ENCODE assay signal across 25 cellular contexts in genomic region chr11:45881708-45882368, GRCh38. TPM values are rescaled to one million over a fixed set of nuclear protein-coding genes. Genes with fewer than 3 reads are reported as not detected.
A peak's percentile ranks its signal among the peaks of the same experiment; 100 is the strongest.
DNase-seq lines count a peak whose midpoint lies in the region; ATAC-seq, FAIRE-seq and TF ChIP-seq lines count a peak whose summit lies in the region.
"Had no signal": no experiment of that assay in that cellular context is flagged by ENCODE, and none has a peak within 500 bp of the region (broad histone marks: within the 10 kb centered on the region; RNA-seq: fewer than 3 reads in every experiment).

No MANE protein-coding gene starts in this region.

- no peak for TF ChIP-seq RAD21 in K562 (CRISPR knock-in tag; conservative IDR thresholded peaks at IDR 0.05 in 1 of 2, IDR thresholded peaks at IDR 0.05 in 1 of 2)

- no peaks in the 10 kb centered on the region for H3K9me1 ChIP-seq in K562 (ENCODE audit: control insufficient read depth, insufficient read depth, low read length)

- H3K27ac Mint-ChIP-seq in nephron = no peak overlapping the region
- H3K27ac Mint-ChIP-seq: activated naive CD8-positive, alpha-beta T cell; naive thymus-derived CD8-positive, alpha-beta T cell; stimulated activated naive CD8-positive, alpha-beta T cell treated with anti-CD3 and anti-CD28 coated beads, Interleukin-15, Interleukin-2, amounts not matched to agents 100 ng/mL and 50 ng/mL, for 24 hours had no signal

- CTCF ChIA-PET in K562 (lab: Yijun Ruan, JAX; ENCODE audit: low intra/inter-chr PET ratio) = no interaction called here

- intact Hi-C loops in K562 (cut with micrococcal nuclease) = no loop called here

- no peak overlapping the region for H3K9ac ChIP-seq in K562 (ENCODE audit: insufficient read depth in 1 of 2, low read depth in 2 of 2, low read length in 2 of 2)
- H3K9ac ChIP-seq: BLaER1 had no signal

- no peak for TF ChIP-seq POLR2A in K562 (conservative IDR thresholded peaks at IDR 0.05)

- no peaks in the 10 kb centered on the region for H3K9me3 Mint-ChIP-seq in nephron
- H3K9me3 Mint-ChIP-seq: naive thymus-derived CD8-positive, alpha-beta T cell; stimulated activated naive CD8-positive, alpha-beta T cell treated with anti-CD3 and anti-CD28 coated beads, Interleukin-15, Interleukin-2, amounts not matched to agents 100 ng/mL and 50 ng/mL, for 24 hours had no signal

- TF ChIP-seq CTCF in K562 (IDR thresholded peaks at IDR 0.05 in 2 of 3, conservative IDR thresholded peaks at IDR 0.05 in 1 of 3; ENCODE audit: insufficient read depth in 2 of 3, low read depth in 1 of 3, low read length in 3 of 3) (no peak), nephron (IDR thresholded peaks at IDR 0.05; ENCODE audit: unreplicated experiment in 3 of 3) (no peak)

- POLR2A ChIA-PET in K562 (lab: Yijun Ruan, JAX) = interaction anchor here (0.8 to 1.1 kb wide), 2 partner anchors 11 to 19 kb away, joined by 3 to 4 read pairs; no protein-coding TSS in a partner anchor

- in situ Hi-C loops in K562 (cut with MboI) = no loop called here

- no peak overlapping the region for H3K4me3 ChIP-seq in K562
- H3K4me3 ChIP-seq: BLaER1, transverse colon had no signal

- peaks cover 22 to 26% of the 10 kb centered on the region in 2 experiments for H3K4me1 ChIP-seq in K562 (replicated peaks in 1 of 2; ENCODE audit: control insufficient read depth in 2 of 2, insufficient read depth in 2 of 2, low read length in 2 of 2)
- H3K4me1 ChIP-seq: foreskin keratinocyte had no signal

- 80% methylated on average over 6 of the region's 6 CpGs for WGBS in K562 (ENCODE audit: insufficient coverage, low coverage, missing lambda C conversion rate)

- H3K27me3 Mint-ChIP-seq in nephron (ENCODE audit: low read depth) = peaks cover 20% of the 10 kb centered on the region
- H3K27me3 Mint-ChIP-seq: stimulated activated naive CD8-positive, alpha-beta T cell treated with anti-CD3 and anti-CD28 coated beads, Interleukin-15, Interleukin-2, amounts not matched to agents 100 ng/mL and 50 ng/mL, for 24 hours had no signal

- peak overlapping the region in 2 of 3 experiments; percentile 15 to 34 for H3K4me3 Mint-ChIP-seq in nephron
- H3K4me3 Mint-ChIP-seq: activated naive CD8-positive, alpha-beta T cell; naive thymus-derived CD8-positive, alpha-beta T cell; stimulated activated naive CD8-positive, alpha-beta T cell treated with anti-CD3 and anti-CD28 coated beads, Interleukin-15, Interleukin-2, amounts not matched to agents 100 ng/mL and 50 ng/mL, for 24 hours had no signal

- no peak for ATAC-seq in K562
- ATAC-seq: foreskin keratinocyte; naive thymus-derived CD8-positive, alpha-beta T cell; PC-3 had no signal

- no peaks in the 10 kb centered on the region for H3K9me3 ChIP-seq in K562 (replicated peaks; ENCODE audit: control insufficient read depth, insufficient read depth, low read depth, low read length)
- H3K9me3 ChIP-seq: BLaER1, transverse colon had no signal

- peaks cover 23% of the 10 kb centered on the region for H4K20me1 ChIP-seq in K562 (replicated peaks; ENCODE audit: control insufficient read depth, insufficient read depth, low read length)

- H3K79me2 ChIP-seq in K562 (ENCODE audit: control insufficient read depth, insufficient read depth, low read length) = no peaks in the 10 kb centered on the region

- peaks cover 17% of the 10 kb centered on the region for H3K4me1 Mint-ChIP-seq in nephron

- TF ChIP-seq EP300 in K562 (IDR thresholded peaks at IDR 0.05; ENCODE audit: low read length) = no peak

- peaks cover 36% of the 10 kb centered on the region; the same call in 2 of the 3 replicates for H3K36me3 ChIP-seq in K562 (ENCODE audit: control insufficient read depth, insufficient read depth, low read length)

- DNase-seq in DMS79 treated with DMSO at 0.1 percent for 48 hours (lab: John Stamatoyannopoulos, UW) (peak; percentile 17), DMS79 (lab: John Stamatoyannopoulos, UW) (no peak), NCI-H1105 treated with DMSO at 0.1 percent for 48 hours (lab: John Stamatoyannopoulos, UW) (peak; percentile 66), K562 (ENCODE audit: extremely low read depth in 1 of 4, low spot score in 3 of 4) (no peak), NCI-H187 treated with DMSO at 0.1 percent for 48 hours (lab: John Stamatoyannopoulos, UW) (no peak), NCI-H1417 treated with DMSO at 0.1 percent for 48 hours (lab: John Stamatoyannopoulos, UW) (no peak), MV-4-11 (lab: John Stamatoyannopoulos, UW) (no peak)
- DNase-seq: 8988T; activated CD8-positive, alpha-beta memory T cell treated with anti-CD3 and anti-CD28 coated beads for 24 hours; cortex of kidney; foreskin keratinocyte; islet precursor cell; naive thymus-derived CD8-positive, alpha-beta T cell; NCI-H2029; NCI-H526 treated with DMSO at 0.1 percent for 48 hours; PC-3; T1000; transverse colon had no signal

- H3K36me3 Mint-ChIP-seq in nephron (ENCODE audit: low read depth) = peaks cover 36% of the 10 kb centered on the region

- H3K4me2 ChIP-seq in K562 (ENCODE audit: insufficient read depth, low read length) = no peak overlapping the region
- H3K4me2 ChIP-seq: BLaER1 had no signal

- no peak for FAIRE-seq in K562 (lab: Jason Lieb, UNC)
- FAIRE-seq: GM12891, H54 had no signal

- H2AFZ ChIP-seq in K562 (ENCODE audit: low read depth, low read length) = no peak overlapping the region

- no peaks in the 10 kb centered on the region for H3K27me3 ChIP-seq in K562 (ENCODE audit: control insufficient read depth in 2 of 2, insufficient read depth in 2 of 2, low read length in 2 of 2)
- H3K27me3 ChIP-seq: BLaER1, transverse colon had no signal

- no TSS peak for BruUV-seq in K562 (replicated peaks; lab: Mats Ljungman, UMichigan)

- H3K27ac ChIP-seq in K562 (ENCODE audit: extremely low read depth, low read depth, low read length) = no peak overlapping the region
- H3K27ac ChIP-seq: BLaER1, foreskin keratinocyte had no signal

RNA-seq across cellular contexts. Expression of gene MAPK8IP1, which starts 3.6 kb away (rescaled TPM):
- total RNA-seq in K562 (2011; cell fraction: chromatin; rRNA removed; ENCODE audit: low replicate concordance) = 1.4 and 6.4 TPM in 2 replicates
- 4.3 and 4.5 TPM in 2 replicates for total RNA-seq in K562 (2011; cell fraction: nucleolus; rRNA removed)
- 2.4 and 2.6 TPM in 2 replicates for total RNA-seq in K562 (2011; cell fraction: nucleoplasm; rRNA removed)
- total RNA-seq in K562 (2014; rRNA removed) (5.4 and 8.0 TPM in 2 replicates), K562 (2014; rRNA removed; fragmentation: Illumina TruSeq; extraction: Trizol) (0.89 and 1.5 TPM in 2 replicates), K562 (2015; rRNA removed; fragmentation: Illumina TruSeq; extraction: Trizol) (2.1 and 2.3 TPM in 2 replicates), K562 (2021) (6.6 and 6.9 TPM in 2 replicates)
- polyA plus RNA-seq in K562 (2011; rRNA removed) (2.5 and 3.9 TPM in 2 replicates), K562 (2014; fragmentation: Illumina TruSeq; extraction: Trizol) (2.9 and 4.0 TPM in 2 replicates), K562 (2014; fragmentation: Nextera tagmentation; extraction: Ambion mirVana) (under 1 TPM; 0.13 to 0.14 TPM), K562 (2014; rRNA removed) (4.3 and 4.9 TPM in 2 replicates)
- polyA plus RNA-seq in K562 (2011; cell fraction: cytosol; rRNA removed) = 4.4 and 9.8 TPM in 2 replicates
- 7.2 and 11.0 TPM in 2 replicates for polyA plus RNA-seq in K562 (2011; cell fraction: nucleus; rRNA removed)
- 3.3 and 3.7 TPM in 2 replicates for polyA plus RNA-seq in K562 (2012)
- polyA minus RNA-seq in K562 (2011; rRNA and poly(A)+ RNA removed) = 1.6 and 1.7 TPM in 2 replicates
- 4.6 and 9.6 TPM in 2 replicates for polyA minus RNA-seq in K562 (2011; cell fraction: cytosol; rRNA and poly(A)+ RNA removed)
- polyA minus RNA-seq in K562 (2011; cell fraction: nucleus; rRNA and poly(A)+ RNA removed) = 1.5 and 1.7 TPM in 2 replicates
- polyA plus RNA-seq: naive thymus-derived CD8-positive, alpha-beta T cell had no signal

RNA-seq across cellular contexts. Expression of gene FREY1, which starts 25.2 kb away (rescaled TPM):
- total RNA-seq in K562 (2011; cell fraction: chromatin; rRNA removed; ENCODE audit: low replicate concordance) = 1.1 and 7.5 TPM in 2 replicates
- total RNA-seq in K562 (2011; cell fraction: nucleolus; rRNA removed) = 3.9 and 5.7 TPM in 2 replicates
- 3.1 and 4.0 TPM in 2 replicates for total RNA-seq in K562 (2011; cell fraction: nucleoplasm; rRNA removed)
- total RNA-seq in K562 (2014; rRNA removed) (1.5 TPM in 1 of 2 replicates, not detected in the other), K562 (2014; rRNA removed; fragmentation: Illumina TruSeq; extraction: Trizol) (not detected in 2 replicates), K562 (2015; rRNA removed; fragmentation: Illumina TruSeq; extraction: Trizol) (0.83 and 1.1 TPM in 2 replicates), K562 (2021) (0.76 and 1.1 TPM in 2 replicates)
- polyA plus RNA-seq in K562 (2011; rRNA removed) (0.28 TPM in 1 of 2 replicates, not detected in the other), K562 (2014; fragmentation: Illumina TruSeq; extraction: Trizol) (0.25 TPM in 1 of 2 replicates, not detected in the other), K562 (2014; fragmentation: Nextera tagmentation; extraction: Ambion mirVana) (not detected), K562 (2014; rRNA removed) (not detected in 2 replicates)
- 0.72 and 0.74 TPM in 2 replicates for polyA plus RNA-seq in K562 (2011; cell fraction: cytosol; rRNA removed)
- 1.00 and 1.8 TPM in 2 replicates for polyA plus RNA-seq in K562 (2011; cell fraction: nucleus; rRNA removed)
- polyA plus RNA-seq in K562 (2012) = 0.47 and 0.65 TPM in 2 replicates
- polyA minus RNA-seq in K562 (2011; rRNA and poly(A)+ RNA removed) = 0.66 TPM in 1 of 2 replicates, not detected in the other
- not detected in 2 replicates for polyA minus RNA-seq in K562 (2011; cell fraction: cytosol; rRNA and poly(A)+ RNA removed)
- polyA minus RNA-seq in K562 (2011; cell fraction: nucleus; rRNA and poly(A)+ RNA removed) = 4.4 and 5.3 TPM in 2 replicates
- polyA plus RNA-seq: naive thymus-derived CD8-positive, alpha-beta T cell had no signal

RNA-seq across cellular contexts. Expression of gene CRY2, which starts 34.6 kb away (rescaled TPM):
- 74.3 and 112 TPM in 2 replicates for total RNA-seq in K562 (2011; cell fraction: chromatin; rRNA removed; ENCODE audit: low replicate concordance)
- 59.2 and 64.6 TPM in 2 replicates for total RNA-seq in K562 (2011; cell fraction: nucleolus; rRNA removed)
- total RNA-seq in K562 (2011; cell fraction: nucleoplasm; rRNA removed) = 69.7 and 90.4 TPM in 2 replicates
- 15.1 and 18.3 TPM in 2 replicates for total RNA-seq in K562 (2014; rRNA removed)
- 8.5 and 10.4 TPM in 2 replicates for total RNA-seq in K562 (2014; rRNA removed; fragmentation: Illumina TruSeq; extraction: Trizol)
- 10.9 and 13.3 TPM in 2 replicates for total RNA-seq in K562 (2015; rRNA removed; fragmentation: Illumina TruSeq; extraction: Trizol)
- total RNA-seq in K562 (2021) = 23.9 and 24.0 TPM in 2 replicates
- polyA plus RNA-seq in K562 (2011; rRNA removed) = 15.8 and 21.7 TPM in 2 replicates
- 16.3 and 16.9 TPM in 2 replicates for polyA plus RNA-seq in K562 (2011; cell fraction: cytosol; rRNA removed)
- polyA plus RNA-seq in K562 (2011; cell fraction: nucleus; rRNA removed) = 59.5 and 77.3 TPM in 2 replicates
- polyA plus RNA-seq in K562 (2012) = 10.6 and 11.5 TPM in 2 replicates
- polyA plus RNA-seq in K562 (2014; fragmentation: Illumina TruSeq; extraction: Trizol) = 14.5 and 14.8 TPM in 2 replicates
- 1 to 10 TPM; 2.3 to 3.3 TPM for polyA plus RNA-seq in K562 (2014; fragmentation: Nextera tagmentation; extraction: Ambion mirVana)
- 13.5 and 17.1 TPM in 2 replicates for polyA plus RNA-seq in K562 (2014; rRNA removed)
- 27.1 and 32.0 TPM in 2 replicates for polyA minus RNA-seq in K562 (2011; rRNA and poly(A)+ RNA removed)
- polyA minus RNA-seq in K562 (2011; cell fraction: cytosol; rRNA and poly(A)+ RNA removed) = 17.7 and 18.3 TPM in 2 replicates
- polyA minus RNA-seq in K562 (2011; cell fraction: nucleus; rRNA and poly(A)+ RNA removed) = 28.8 and 31.0 TPM in 2 replicates

RNA-seq across cellular contexts. Expression of gene PEX16, which starts 35.8 kb away (rescaled TPM):
- 11.5 and 39.4 TPM in 2 replicates for total RNA-seq in K562 (2011; cell fraction: chromatin; rRNA removed; ENCODE audit: low replicate concordance)
- total RNA-seq in K562 (2011; cell fraction: nucleolus; rRNA removed) = 47.2 and 58.2 TPM in 2 replicates
- 22.8 and 24.3 TPM in 2 replicates for total RNA-seq in K562 (2011; cell fraction: nucleoplasm; rRNA removed)
- total RNA-seq in K562 (2014; rRNA removed) (43.9 and 48.4 TPM in 2 replicates), K562 (2014; rRNA removed; fragmentation: Illumina TruSeq; extraction: Trizol) (6.0 and 8.9 TPM in 2 replicates), K562 (2015; rRNA removed; fragmentation: Illumina TruSeq; extraction: Trizol) (16.2 and 22.5 TPM in 2 replicates), K562 (2021) (33.7 and 37.3 TPM in 2 replicates)
- polyA plus RNA-seq in K562 (2011; rRNA removed) (14.6 and 16.6 TPM in 2 replicates), K562 (2014; fragmentation: Illumina TruSeq; extraction: Trizol) (7.5 and 20.4 TPM in 2 replicates), K562 (2014; fragmentation: Nextera tagmentation; extraction: Ambion mirVana) (1 to 10 TPM; 1.5 to 3.9 TPM), K562 (2014; rRNA removed) (30.8 and 38.3 TPM in 2 replicates)
- 17.9 and 33.5 TPM in 2 replicates for polyA plus RNA-seq in K562 (2011; cell fraction: cytosol; rRNA removed)
- polyA plus RNA-seq in K562 (2011; cell fraction: nucleus; rRNA removed) = 42.7 and 61.1 TPM in 2 replicates
- 18.8 and 30.4 TPM in 2 replicates for polyA plus RNA-seq in K562 (2012)
- polyA minus RNA-seq in K562 (2011; rRNA and poly(A)+ RNA removed) = 7.6 and 8.4 TPM in 2 replicates
- polyA minus RNA-seq in K562 (2011; cell fraction: cytosol; rRNA and poly(A)+ RNA removed) = 15.4 and 23.8 TPM in 2 replicates
- 24.3 and 25.0 TPM in 2 replicates for polyA minus RNA-seq in K562 (2011; cell fraction: nucleus; rRNA and poly(A)+ RNA removed)

RNA-seq across cellular contexts. Expression of gene LARGE2, which starts 40.6 kb away (rescaled TPM):
- 10.2 and 37.1 TPM in 2 replicates for total RNA-seq in K562 (2011; cell fraction: chromatin; rRNA removed; ENCODE audit: low replicate concordance)
- total RNA-seq in K562 (2011; cell fraction: nucleolus; rRNA removed) = 31.2 and 41.2 TPM in 2 replicates
- total RNA-seq in K562 (2011; cell fraction: nucleoplasm; rRNA removed) = 24.0 and 27.8 TPM in 2 replicates
- total RNA-seq in K562 (2014; rRNA removed) (6.6 and 8.7 TPM in 2 replicates), K562 (2014; rRNA removed; fragmentation: Illumina TruSeq; extraction: Trizol) (1.7 and 2.5 TPM in 2 replicates), K562 (2015; rRNA removed; fragmentation: Illumina TruSeq; extraction: Trizol) (2.6 and 2.7 TPM in 2 replicates), K562 (2021) (12.6 and 14.1 TPM in 2 replicates)
- polyA plus RNA-seq in K562 (2011; rRNA removed) (7.2 and 12.7 TPM in 2 replicates), K562 (2014; fragmentation: Illumina TruSeq; extraction: Trizol) (8.9 and 16.3 TPM in 2 replicates), K562 (2014; fragmentation: Nextera tagmentation; extraction: Ambion mirVana) (under 1 TPM; 0.56 to 0.80 TPM), K562 (2014; rRNA removed) (12.4 and 15.8 TPM in 2 replicates)
- polyA plus RNA-seq in K562 (2011; cell fraction: cytosol; rRNA removed) = 14.0 and 25.6 TPM in 2 replicates
- 41.1 and 66.6 TPM in 2 replicates for polyA plus RNA-seq in K562 (2011; cell fraction: nucleus; rRNA removed)
- polyA plus RNA-seq in K562 (2012) = 6.0 and 6.7 TPM in 2 replicates
- polyA minus RNA-seq in K562 (2011; rRNA and poly(A)+ RNA removed) = 2.7 and 3.1 TPM in 2 replicates
- polyA minus RNA-seq in K562 (2011; cell fraction: cytosol; rRNA and poly(A)+ RNA removed) = 4.4 and 4.6 TPM in 2 replicates
- polyA minus RNA-seq in K562 (2011; cell fraction: nucleus; rRNA and poly(A)+ RNA removed) = 7.1 and 8.6 TPM in 2 replicates
- total RNA-seq: lung microvascular endothelial cell had no signal

Comparison
In these comparisons a context has a peak if more than half of its experiments do, and no peak if none do; other contexts are left out.
1. DNase-seq: peak in DMS79 treated with DMSO at 0.1 percent for 48 hours (single experiment) and NCI-H1105 treated with DMSO at 0.1 percent for 48 hours (single experiment); none in DMS79 (single experiment), K562 (0 of 4), NCI-H187 treated with DMSO at 0.1 percent for 48 hours (single experiment), NCI-H1417 treated with DMSO at 0.1 percent for 48 hours (single experiment) and MV-4-11 (single experiment).